Comparison of ENCODE assay signal across 25 cellular contexts in genomic region chr6:5334341-5334740, GRCh38.
DNase-seq lines count a peak whose midpoint lies in the region; ATAC-seq, FAIRE-seq and TF ChIP-seq lines count a peak whose summit lies in the region.
"Had no signal": no experiment of that assay in that cellular context is flagged by ENCODE, and none has a peak within 500 bp of the region (broad histone marks: within the 10 kb centered on the region; RNA-seq: fewer than 3 reads in every experiment).

No MANE protein-coding gene starts in this region.

- H3K9ac ChIP-seq in GM12878 (ENCODE audit: control insufficient read depth, insufficient read depth, low read length), result no peak overlapping the region

- TF ChIP-seq EP300 in GM12878 (IDR thresholded peaks at IDR 0.05; ENCODE audit: borderline replicate concordance in 1 of 2, control insufficient read depth in 1 of 2, low read depth in 2 of 2, low read length in 2 of 2), result no peak

- no peaks in the 10 kb centered on the region for H3K27me3 ChIP-seq in GM12878 (replicated peaks in 1 of 2; ENCODE audit: control insufficient read depth in 2 of 2, insufficient read depth in 2 of 2, low read length in 1 of 2)
- H3K27me3 ChIP-seq: stomach, thyroid gland had no signal

- 100% methylated on average over 1 of the region's 1 CpG for WGBS in GM12878 (ENCODE audit: insufficient coverage, insufficient replicate concordance, low lambda C conversion rate, missing lambda C conversion rate)

- no peak overlapping the region for H2AFZ ChIP-seq in GM12878 (ENCODE audit: control insufficient read depth, low read depth, low read length)

- no peaks in the 10 kb centered on the region for H4K20me1 ChIP-seq in GM12878 (ENCODE audit: control insufficient read depth, insufficient read depth)

- peaks cover 11% of the 10 kb centered on the region for H3K79me2 ChIP-seq in GM12878 (ENCODE audit: control insufficient read depth, insufficient read depth, low read length)

- H3K4me2 ChIP-seq in GM12878 (ENCODE audit: control insufficient read depth, insufficient read depth), result no peak overlapping the region; the same call in 1 of the 2 replicates

- H3K4me3 ChIP-seq in AG10803 (ENCODE audit: low read length) (no peak overlapping the region), GM12878 (no peak overlapping the region), fibroblast of the aortic adventitia (ENCODE audit: low read depth, low read length) (no peak overlapping the region)
- H3K4me3 ChIP-seq: HAP-1, mucosa of descending colon, stomach, thyroid gland had no signal

- RAD21 ChIA-PET in GM12878 (lab: Charles Lee; ENCODE audit: unreplicated experiment), result no interaction called here

- H3K9me3 ChIP-seq in GM12878 (replicated peaks; ENCODE audit: control insufficient read depth, insufficient read depth, low read length), result no peaks in the 10 kb centered on the region
- H3K9me3 ChIP-seq: HAP-1, mucosa of descending colon, stomach, thyroid gland had no signal

- in situ Hi-C loops in GM12878 (cut with MboI), result no loop called here

- TF ChIP-seq CTCF in AG10803 (conservative IDR thresholded peaks at IDR 0.05; ENCODE audit: low read length) (no peak), GM12878 (IDR thresholded peaks at IDR 0.05 in 2 of 3, conservative IDR thresholded peaks at IDR 0.05 in 1 of 3; ENCODE audit: control insufficient read depth in 2 of 3, extremely low read depth in 1 of 3, insufficient read depth in 1 of 3, low read depth in 3 of 3, low read length in 3 of 3) (no peak), fibroblast of the aortic adventitia (IDR thresholded peaks at IDR 0.05; ENCODE audit: insufficient read depth, low read length) (no peak)

- SMC1A ChIA-PET in GM12878 (lab: Charles Lee; ENCODE audit: uncharacterized antibody, unreplicated experiment), result interaction anchor here (1.2 to 1.6 kb wide), 2 partner anchors 16 to 191 kb away, joined by 4 read pairs; no protein-coding TSS in a partner anchor

- peak overlapping the region; percentile 57; the same call in 1 of the 2 replicates for H3K27ac ChIP-seq in GM12878 (ENCODE audit: control insufficient read depth, insufficient read depth)
- H3K27ac ChIP-seq: stomach had no signal

- H3K36me3 ChIP-seq in GM12878 (ENCODE audit: control insufficient read depth in 2 of 2, insufficient read depth in 2 of 2, low read length in 1 of 2), result no peaks in the 10 kb centered on the region
- H3K36me3 ChIP-seq: HAP-1, stomach, thyroid gland had no signal

- no peak for TF ChIP-seq RAD21 in GM12878 (IDR thresholded peaks at IDR 0.05; ENCODE audit: insufficient read depth, low read depth, low read length)

- intact Hi-C loops in GM12878 (cut with micrococcal nuclease; ENCODE audit: unreplicated experiment), result no loop called here

- FAIRE-seq in GM12878 (lab: Jason Lieb, UNC), result no peak
- no peak for FAIRE-seq in GM19239 (lab: Jason Lieb, UNC)

- CTCF ChIA-PET in GM12878 (lab: Yijun Ruan, JAX), result no interaction called here

- no TSS peak for BruUV-seq in GM12878 (replicated peaks; lab: Mats Ljungman, UMichigan)

- peak; percentile 52 for DNase-seq in AG10803 (ENCODE audit: low read depth)
- peak; percentile 68 for DNase-seq in NCI-H748 (lab: John Stamatoyannopoulos, UW; ENCODE audit: unreplicated experiment)
- DNase-seq in GM12878 (ENCODE audit: low read depth, low spot score), result no peak
- DNase-seq in fibroblast of the aortic adventitia (ENCODE audit: low read depth), result peak; percentile 63
- DNase-seq in GM19239 (ENCODE audit: insufficient read length, low spot score), result no peak
- no peak for DNase-seq in activated gamma-delta T cell (lab: John Stamatoyannopoulos, UW)
- no peak for DNase-seq in C1 segment of cervical spinal cord (lab: John Stamatoyannopoulos, UW)
- no peak for DNase-seq in hypothalamus (lab: John Stamatoyannopoulos, UW)
- DNase-seq: activated CD4-positive, alpha-beta T cell treated with anti-CD3 and anti-CD28 coated beads for 1 hour; activated CD8-positive, alpha-beta T cell treated with anti-CD3 and anti-CD28 coated beads for 36 hours; activated naive CD8-positive, alpha-beta T cell treated with anti-CD3 and anti-CD28 coated beads, Interleukin-2, amount 10 ng/mL, durations not matched to agents 7 days and 5 days; CD8-positive, alpha-beta memory T cell; effector CD8-positive, alpha-beta T cell; erythroblast; mucosa of descending colon; NCI-H1092; NCI-H187; NCI-H82; retina; stimulated activated CD4-positive, alpha-beta T cell treated with anti-CD3 and anti-CD28 coated beads, Interleukin-2, amount 100 ng/mL, for 24 hours; stomach; T-helper 2 cell; thyroid gland had no signal

- POLR2A ChIA-PET in GM12878 (lab: Charles Lee), result no interaction called here

- no peak for TF ChIP-seq POLR2A in GM12878 (IDR thresholded peaks at IDR 0.05; ENCODE audit: low read depth, low read length)

- H3K4me1 ChIP-seq in GM12878 (ENCODE audit: control insufficient read depth, insufficient read depth, low read length), result peaks cover 45% of the 10 kb centered on the region
- H3K4me1 ChIP-seq: HAP-1, thyroid gland had no signal

- ATAC-seq in GM12878, result no peak
- ATAC-seq: activated CD8-positive, alpha-beta T cell treated with anti-CD3 and anti-CD28 coated beads for 36 hours; natural killer cell treated with Interleukin-12 subunit alpha and Interleukin-12 subunit beta and Interleukin-15 and Interleukin-18, amount 100 ng/mL, for 72 hours had no signal

TF ChIP-seq in GM12878, 131 proteins besides CTCF, POLR2A, EP300 and RAD21:
- TF ChIP-seq SIX5 (IDR thresholded peaks at IDR 0.05; ENCODE audit: low read depth, low read length, severe bottlenecking), result no peak
- TF ChIP-seq KDM1A (IDR thresholded peaks at IDR 0.05; ENCODE audit: borderline replicate concordance), result no peak
- no peak for TF ChIP-seq SMC3 (IDR thresholded peaks at IDR 0.05; ENCODE audit: borderline replicate concordance, low read length)
- TF ChIP-seq PRDM15 (CRISPR knock-in tag; IDR thresholded peaks at IDR 0.05), result no peak
- TF ChIP-seq SRF (IDR thresholded peaks at IDR 0.05; ENCODE audit: low read depth in 2 of 2, low read length in 2 of 2), result no peak
- no peak for TF ChIP-seq NRF1 (conservative IDR thresholded peaks at IDR 0.05; ENCODE audit: low read depth, low read length)
- TF ChIP-seq BACH1 (IDR thresholded peaks at IDR 0.05; ENCODE audit: borderline replicate concordance), result no peak
- no peak for TF ChIP-seq CBX5 (IDR thresholded peaks at IDR 0.05; ENCODE audit: low read depth)
- no peak for TF ChIP-seq SUZ12 (IDR thresholded peaks at IDR 0.05; ENCODE audit: unreplicated experiment)
- TF ChIP-seq EGR1 (IDR thresholded peaks at IDR 0.05; ENCODE audit: borderline replicate concordance in 1 of 2, low read depth in 2 of 2, low read length in 2 of 2), result no peak
- no peak for TF ChIP-seq RELB (IDR thresholded peaks at IDR 0.05; ENCODE audit: low read depth)

Comparison
In these comparisons a context has a peak if more than half of its experiments do, and no peak if none do; other contexts are left out.
1. DNase-seq: peak in AG10803 (single experiment), NCI-H748 (single experiment) and fibroblast of the aortic adventitia (single experiment); none in GM12878 (single experiment), GM19239 (single experiment), activated gamma-delta T cell (single experiment), C1 segment of cervical spinal cord (0 of 14) and hypothalamus (0 of 51).